Comparison of ENCODE assay signal across 1 cellular context in the genomic region with DNA sequence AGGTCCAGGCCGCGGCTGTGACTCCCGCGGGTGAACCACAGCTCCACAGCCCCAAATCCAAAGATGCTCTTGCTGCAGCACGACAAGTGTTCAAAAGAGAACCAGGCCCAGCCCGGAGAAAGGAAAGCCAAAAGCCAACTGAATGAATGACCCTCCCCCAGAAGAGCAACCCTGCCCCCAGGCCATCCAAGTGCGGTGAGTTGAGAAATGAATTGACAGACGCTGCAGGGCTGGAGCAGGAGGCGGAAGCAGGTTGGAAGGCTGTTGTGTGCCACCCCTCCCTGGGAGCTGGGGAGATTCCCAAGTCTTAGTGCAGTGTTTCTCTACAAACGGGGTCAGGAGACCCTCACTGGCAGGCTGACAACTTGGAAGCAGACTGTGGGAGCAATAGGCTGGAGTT.
TF ChIP-seq lines count a peak whose summit lies in the region.

No MANE protein-coding gene starts in this region.

TF ChIP-seq in WTC11, 78 proteins besides CTCF, POLR2A, EP300 and RAD21 (continued from another document):
- TF ChIP-seq, protein P1, sequence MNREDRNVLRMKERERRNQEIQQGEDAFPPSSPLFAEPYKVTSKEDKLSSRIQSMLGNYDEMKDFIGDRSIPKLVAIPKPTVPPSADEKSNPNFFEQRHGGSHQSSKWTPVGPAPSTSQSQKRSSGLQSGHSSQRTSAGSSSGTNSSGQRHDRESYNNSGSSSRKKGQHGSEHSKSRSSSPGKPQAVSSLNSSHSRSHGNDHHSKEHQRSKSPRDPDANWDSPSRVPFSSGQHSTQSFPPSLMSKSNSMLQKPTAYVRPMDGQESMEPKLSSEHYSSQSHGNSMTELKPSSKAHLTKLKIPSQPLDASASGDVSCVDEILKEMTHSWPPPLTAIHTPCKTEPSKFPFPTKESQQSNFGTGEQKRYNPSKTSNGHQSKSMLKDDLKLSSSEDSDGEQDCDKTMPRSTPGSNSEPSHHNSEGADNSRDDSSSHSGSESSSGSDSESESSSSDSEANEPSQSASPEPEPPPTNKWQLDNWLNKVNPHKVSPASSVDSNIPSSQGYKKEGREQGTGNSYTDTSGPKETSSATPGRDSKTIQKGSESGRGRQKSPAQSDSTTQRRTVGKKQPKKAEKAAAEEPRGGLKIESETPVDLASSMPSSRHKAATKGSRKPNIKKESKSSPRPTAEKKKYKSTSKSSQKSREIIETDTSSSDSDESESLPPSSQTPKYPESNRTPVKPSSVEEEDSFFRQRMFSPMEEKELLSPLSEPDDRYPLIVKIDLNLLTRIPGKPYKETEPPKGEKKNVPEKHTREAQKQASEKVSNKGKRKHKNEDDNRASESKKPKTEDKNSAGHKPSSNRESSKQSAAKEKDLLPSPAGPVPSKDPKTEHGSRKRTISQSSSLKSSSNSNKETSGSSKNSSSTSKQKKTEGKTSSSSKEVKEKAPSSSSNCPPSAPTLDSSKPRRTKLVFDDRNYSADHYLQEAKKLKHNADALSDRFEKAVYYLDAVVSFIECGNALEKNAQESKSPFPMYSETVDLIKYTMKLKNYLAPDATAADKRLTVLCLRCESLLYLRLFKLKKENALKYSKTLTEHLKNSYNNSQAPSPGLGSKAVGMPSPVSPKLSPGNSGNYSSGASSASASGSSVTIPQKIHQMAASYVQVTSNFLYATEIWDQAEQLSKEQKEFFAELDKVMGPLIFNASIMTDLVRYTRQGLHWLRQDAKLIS (CRISPR knock-in tag; IDR thresholded peaks at IDR 0.05; ENCODE audit: borderline replicate concordance): no peak
- TF ChIP-seq, protein P2, sequence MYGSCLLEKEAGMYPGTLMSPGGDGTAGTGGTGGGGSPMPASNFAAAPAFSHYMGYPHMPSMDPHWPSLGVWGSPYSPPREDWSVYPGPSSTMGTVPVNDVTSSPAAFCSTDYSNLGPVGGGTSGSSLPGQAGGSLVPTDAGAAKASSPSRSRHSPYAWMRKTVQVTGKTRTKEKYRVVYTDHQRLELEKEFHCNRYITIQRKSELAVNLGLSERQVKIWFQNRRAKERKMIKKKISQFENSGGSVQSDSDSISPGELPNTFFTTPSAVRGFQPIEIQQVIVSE (CRISPR knock-in tag; IDR thresholded peaks at IDR 0.05; ENCODE audit: borderline replicate concordance): no peak
- TF ChIP-seq EMX1 (CRISPR knock-in tag; IDR thresholded peaks at IDR 0.05) (no peak), MYBL2 (CRISPR knock-in tag; IDR thresholded peaks at IDR 0.05) (no peak)
- TF ChIP-seq, protein P3, sequence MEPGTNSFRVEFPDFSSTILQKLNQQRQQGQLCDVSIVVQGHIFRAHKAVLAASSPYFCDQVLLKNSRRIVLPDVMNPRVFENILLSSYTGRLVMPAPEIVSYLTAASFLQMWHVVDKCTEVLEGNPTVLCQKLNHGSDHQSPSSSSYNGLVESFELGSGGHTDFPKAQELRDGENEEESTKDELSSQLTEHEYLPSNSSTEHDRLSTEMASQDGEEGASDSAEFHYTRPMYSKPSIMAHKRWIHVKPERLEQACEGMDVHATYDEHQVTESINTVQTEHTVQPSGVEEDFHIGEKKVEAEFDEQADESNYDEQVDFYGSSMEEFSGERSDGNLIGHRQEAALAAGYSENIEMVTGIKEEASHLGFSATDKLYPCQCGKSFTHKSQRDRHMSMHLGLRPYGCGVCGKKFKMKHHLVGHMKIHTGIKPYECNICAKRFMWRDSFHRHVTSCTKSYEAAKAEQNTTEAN (CRISPR knock-in tag; IDR thresholded peaks at IDR 0.05): no peak
TF ChIP-seq in WTC11: peak in this region for 0.
